Comparison of ENCODE assay signal across 18 cellular contexts in the genomic region with DNA sequence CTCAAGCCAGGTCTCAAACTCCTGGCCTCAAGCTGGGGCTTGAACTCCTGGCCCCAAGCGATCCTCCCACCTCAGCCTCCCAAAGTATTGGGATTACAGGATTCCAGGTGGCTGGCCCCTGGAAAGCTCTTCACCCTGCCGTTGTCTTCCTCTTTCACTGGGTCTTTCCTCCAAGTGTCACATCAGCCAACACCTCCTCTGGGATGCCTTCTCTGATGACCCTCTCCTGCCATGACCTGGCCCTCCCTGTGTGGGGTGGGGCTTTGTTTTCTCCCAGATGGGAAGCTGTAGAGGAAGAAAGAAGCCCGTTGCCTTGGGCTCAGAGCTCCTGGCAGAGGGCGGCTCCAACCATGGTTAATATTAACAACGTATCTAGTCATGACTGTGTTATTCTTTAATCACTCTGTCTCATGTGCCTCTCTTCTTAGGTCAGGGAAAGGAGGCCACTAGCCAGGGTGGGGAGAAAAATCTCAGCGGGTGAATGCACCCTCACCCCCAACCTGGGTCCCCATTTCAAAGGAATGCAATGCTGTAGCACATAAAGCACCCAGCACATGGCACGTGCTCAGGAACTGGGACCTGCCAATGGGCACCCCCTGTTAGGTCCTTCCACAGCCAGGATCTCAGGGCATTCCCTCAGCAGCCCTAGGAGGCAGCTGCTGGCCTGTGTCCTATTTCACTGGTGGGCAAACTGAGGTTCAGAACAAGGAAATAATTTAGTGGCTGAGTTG. TPM values are rescaled to one million over a fixed set of nuclear protein-coding genes. Genes with fewer than 3 reads are reported as not detected.
DNase-seq lines count a peak whose midpoint lies in the region; TF ChIP-seq lines count a peak whose summit lies in the region.
"Had no signal": no experiment of that assay in that cellular context is flagged by ENCODE, and none has a peak within 500 bp of the region (broad histone marks: within the 10 kb centered on the region; RNA-seq: fewer than 3 reads in every experiment).

No MANE protein-coding gene starts in this region.

- H3K4me3 ChIP-seq in vagina (no peak overlapping the region), esophagus muscularis mucosa (no peak overlapping the region)
- H3K4me3 ChIP-seq: ascending aorta, GM12878, MG63, SK-N-MC had no signal

- DNase-seq in HK-2 (ENCODE audit: unreplicated experiment), result peak; percentile 85
- peak; percentile 84 for DNase-seq in glomerular visceral epithelial cell (ENCODE audit: extremely low spot score)
- DNase-seq in mucosa of gallbladder (ENCODE audit: low spot score), result peak; percentile 76
- DNase-seq in vagina (ENCODE audit: extremely low spot score in 2 of 2), result no peak
- no peak for DNase-seq in NCI-H524 treated with DMSO at 0.1 percent for 48 hours (lab: John Stamatoyannopoulos, UW)
- no peak for DNase-seq in esophagus muscularis mucosa (ENCODE audit: extremely low spot score)
- DNase-seq in medulla oblongata (ENCODE audit: extremely low spot score), result no peak
- DNase-seq: activated naive CD4-positive, alpha-beta T cell treated with anti-CD3 and anti-CD28 coated beads, Interleukin-2, amount 50 U/mL, for 16 hours; activated T-cell treated with anti-CD3 and anti-CD28 coated beads, Interleukin-2, amount 50 U/mL, for 72 hours; HCEC 1CT; MG63; NCI-H1436 treated with DMSO at 0.1 percent for 48 hours; right cardiac atrium; T-helper 9 cell; trophoblast cell had no signal

- no peaks in the 10 kb centered on the region for H3K9me3 ChIP-seq in vagina
- H3K9me3 ChIP-seq in esophagus muscularis mucosa, result no peaks in the 10 kb centered on the region
- H3K9me3 ChIP-seq: ascending aorta, MG63 had no signal

- no peak for TF ChIP-seq EP300 in esophagus muscularis mucosa (IDR thresholded peaks at IDR 0.05)

- H3K4me1 ChIP-seq in vagina (peaks cover 41% of the 10 kb centered on the region), esophagus muscularis mucosa (peaks cover 3 to 39% (median 27%) of the 10 kb centered on the region in 4 donors)
- H3K4me1 ChIP-seq: ascending aorta had no signal

- TF ChIP-seq POLR2A in vagina (IDR thresholded peaks at IDR 0.05) (no peak), esophagus muscularis mucosa (IDR thresholded peaks at IDR 0.05; ENCODE audit: low read depth) (no peak)

- 73% methylated on average over 6 of the region's 7 CpGs for WGBS in esophagus muscularis mucosa

- H3K27ac ChIP-seq in vagina, result peak overlapping the region; percentile 70
- peak overlapping the region in 1 of 4 donors; percentile 27 for H3K27ac ChIP-seq in esophagus muscularis mucosa (replicated peaks in 1 of 4)
- H3K27ac ChIP-seq: ascending aorta had no signal

- TF ChIP-seq CTCF in vagina (IDR thresholded peaks at IDR 0.05), result no peak
- no peak for TF ChIP-seq CTCF in esophagus muscularis mucosa (IDR thresholded peaks at IDR 0.05)

- H3K36me3 ChIP-seq in vagina (no peaks in the 10 kb centered on the region), esophagus muscularis mucosa (no peaks in the 10 kb centered on the region)
- H3K36me3 ChIP-seq: ascending aorta, MG63 had no signal

- H3K27me3 ChIP-seq in vagina (no peaks in the 10 kb centered on the region), esophagus muscularis mucosa (no peaks in the 10 kb centered on the region)
- H3K27me3 ChIP-seq: ascending aorta, MG63 had no signal

- intact Hi-C loops in vagina (cut with DNase I) (no loop called here), esophagus muscularis mucosa (cut with DNase I) (no loop called here)

RNA-seq across cellular contexts. Expression of a gene that starts 8.5 kb away (rescaled TPM):
- total RNA-seq in mucosa of gallbladder (135 TPM), vagina (33.4 TPM), esophagus muscularis mucosa (10 to 100 TPM; 10.9 to 27.0 (median 16.8) TPM)

RNA-seq across cellular contexts. Expression of a gene that starts 20.3 kb away (rescaled TPM):
- total RNA-seq in mucosa of gallbladder, result 109 TPM
- total RNA-seq in vagina, result 101 TPM
- 100 to 1,000 TPM in 1 of 4 donors, 10 to 100 TPM in 3; 57.5 to 110 (median 73.2) TPM for total RNA-seq in esophagus muscularis mucosa

RNA-seq across cellular contexts. Expression of a gene that starts 51.7 kb away (rescaled TPM):
- 75.4 TPM for total RNA-seq in mucosa of gallbladder
- 134 TPM for total RNA-seq in vagina
- total RNA-seq in esophagus muscularis mucosa, result 100 to 1,000 TPM; 132 to 213 (median 148) TPM

Comparison
In these comparisons a context has a peak if more than half of its experiments do, and no peak if none do; other contexts are left out.
1. DNase-seq: peak in HK-2 (single experiment), glomerular visceral epithelial cell (single experiment) and mucosa of gallbladder (single experiment); none in vagina (0 of 2), NCI-H524 treated with DMSO at 0.1 percent for 48 hours (single experiment), esophagus muscularis mucosa (single experiment) and medulla oblongata (single experiment).